8 cellular contexts compared by ENCODE assay signal in the genomic region with DNA sequence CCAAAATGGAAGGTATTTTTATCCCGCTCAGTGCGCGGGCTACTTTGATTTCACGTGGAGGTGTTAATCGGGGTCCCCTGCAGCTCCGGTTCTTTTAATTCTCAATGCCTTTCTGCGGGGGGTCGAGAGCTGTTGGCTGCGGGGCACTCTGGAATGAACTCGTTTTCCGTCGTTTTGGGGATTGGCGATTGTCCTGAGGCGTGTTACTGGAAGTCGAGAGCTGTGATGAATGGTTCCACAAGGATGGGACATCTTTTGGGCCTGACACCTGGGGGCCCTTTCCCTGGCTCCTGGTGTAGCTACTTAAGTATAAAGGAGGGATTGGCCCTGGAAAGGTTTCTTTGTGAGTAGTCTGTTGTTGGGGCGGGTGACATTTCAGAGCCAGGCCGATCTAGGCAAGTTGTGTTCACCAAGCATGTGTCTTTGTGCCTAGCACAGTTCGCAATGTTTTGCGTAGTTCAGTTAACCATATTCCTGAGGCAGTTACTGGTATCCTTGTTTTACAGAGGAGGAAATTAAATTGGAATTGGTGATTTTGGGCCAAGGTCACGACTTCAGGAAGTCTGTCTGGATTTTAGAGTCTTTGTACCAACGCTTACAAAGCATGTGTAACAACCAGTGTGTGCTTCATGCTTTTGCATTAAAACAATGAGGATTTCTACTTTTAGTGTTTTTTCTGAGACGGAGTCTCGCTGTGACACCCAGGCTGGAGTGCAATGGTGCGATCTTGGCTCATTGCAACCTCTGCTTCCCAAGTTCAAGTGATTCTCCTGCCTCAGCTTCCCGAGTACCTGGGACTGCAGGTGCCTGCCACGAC. TPM values are rescaled to one million over a fixed set of nuclear protein-coding genes. Genes with fewer than 3 reads are reported as not detected.
DNase-seq lines count a peak whose midpoint lies in the region; ATAC-seq and TF ChIP-seq lines count a peak whose summit lies in the region.

No MANE protein-coding gene starts in this region.

- peak overlapping the region; percentile 98 for H3K9ac ChIP-seq in SK-N-SH
- peak overlapping the region; percentile 100 for H3K9ac ChIP-seq in iPS-18a (ENCODE audit: low read length)

- WGBS in SK-N-SH (ENCODE audit: low lambda C conversion rate), result 0% methylated on average over 21 of the region's 26 CpGs

- no peaks in the 10 kb centered on the region for H3K9me2 ChIP-seq in SK-N-SH

- peaks cover 38% of the 10 kb centered on the region for H3K79me2 ChIP-seq in SK-N-SH (ENCODE audit: insufficient read depth)

- DNase-seq in SK-N-SH, result no peak
- peak; percentile 79 for DNase-seq in activated CD8-positive, alpha-beta memory T cell treated with anti-CD3 and anti-CD28 coated beads, Interleukin-2, amount 50 U/mL, for 48 hours
- peak in 1 of 49 donors; percentile 40 for DNase-seq in substantia nigra (lab: John Stamatoyannopoulos, UW)
- no peak for DNase-seq in ACHN
- no peak for DNase-seq in nucleus accumbens (lab: John Stamatoyannopoulos, UW)

- no peak for TF ChIP-seq CTCF in SK-N-SH (IDR thresholded peaks at IDR 0.05)

- TF ChIP-seq EP300 in SK-N-SH (IDR thresholded peaks at IDR 0.05; ENCODE audit: borderline replicate concordance in 1 of 2, low read depth in 1 of 2, low read length in 1 of 2), result no peak

- peak overlapping the region; percentile 86 to 92 for H3K4me3 ChIP-seq in SK-N-SH (ENCODE audit: low read depth in 2 of 2, low read length in 1 of 2)
- H3K4me3 ChIP-seq in iPS-18a (ENCODE audit: low read length), result peak overlapping the region; percentile 93

- no peaks in the 10 kb centered on the region for H3K9me3 ChIP-seq in SK-N-SH
- H3K9me3 ChIP-seq in iPS-18a (ENCODE audit: control insufficient read depth, low read depth, low read length), result no peaks in the 10 kb centered on the region

- H3K27ac ChIP-seq in SK-N-SH (ENCODE audit: low read depth in 2 of 2, low read length in 1 of 2), result peak overlapping the region; percentile 80 to 88
- H3K27ac ChIP-seq in iPS-18a (ENCODE audit: low read length), result peak overlapping the region; percentile 95
- peak overlapping the region; percentile 93 for H3K27ac ChIP-seq in substantia nigra (ENCODE audit: low read depth, low read length, poor library complexity, severe bottlenecking)

- peaks cover 0 to 21% of the 10 kb centered on the region in 2 experiments; a peak in 1 of 4 replicates for H3K4me1 ChIP-seq in SK-N-SH (ENCODE audit: control insufficient read depth in 1 of 2, insufficient read depth in 2 of 2, low read depth in 1 of 2, low read length in 1 of 2)
- H3K4me1 ChIP-seq in iPS-18a (ENCODE audit: control insufficient read depth, low read depth, low read length), result no peaks in the 10 kb centered on the region

- H3K27me3 ChIP-seq in SK-N-SH (ENCODE audit: insufficient read depth) (no peaks in the 10 kb centered on the region), iPS-18a (ENCODE audit: control insufficient read depth, insufficient read depth, low read length) (no peaks in the 10 kb centered on the region)

- no peak; the same call in 2 of the 3 replicates for ATAC-seq in SK-N-SH treated with all-trans-retinoic acid at 6 μM for 48 hours
- no peak for ATAC-seq in HG03354 (IDR thresholded peaks at IDR 0.05; ENCODE audit: poor library complexity, severe bottlenecking, unreplicated experiment)

- peaks cover 51% of the 10 kb centered on the region for H3F3A ChIP-seq in SK-N-SH (replicated peaks; ENCODE audit: insufficient read depth)

- no peak for TF ChIP-seq RAD21 in SK-N-SH (IDR thresholded peaks at IDR 0.05; ENCODE audit: low read length)

- in situ Hi-C loops in ACHN (cut with HindIII; ENCODE audit: low pct_ligation_motif_present, low pct_unique_long_range_greater_than_20kb, low sequenced_read_pairs), result no loop called here

- no peak overlapping the region for H2AFZ ChIP-seq in SK-N-SH (ENCODE audit: low read depth)

- POLR2A ChIA-PET in SK-N-SH (lab: Yijun Ruan, JAX), result interaction anchor here (0.6 to 1.1 kb wide), 5 partner anchors 8 to 112 kb away, joined by 3 to 6 read pairs (median 4); partner anchors contain the start of gene RPS11

- peak overlapping the region; percentile 92 for H3K4me2 ChIP-seq in SK-N-SH

- H4K20me1 ChIP-seq in SK-N-SH (ENCODE audit: insufficient read depth), result peaks cover 32% of the 10 kb centered on the region

- CTCF ChIA-PET in SK-N-SH (lab: Yijun Ruan, JAX), result interaction anchor here (0.7 to 3.4 kb wide), 8 partner anchors 9 to 82 kb away, joined by 3 to 12 read pairs (median 4); no protein-coding TSS in a partner anchor

- H3K36me3 ChIP-seq in SK-N-SH (replicated peaks in 1 of 2; ENCODE audit: control insufficient read depth in 1 of 2, insufficient read depth in 2 of 2, low read length in 1 of 2) (peaks cover 36 to 48% of the 10 kb centered on the region in 2 experiments), iPS-18a (ENCODE audit: control insufficient read depth, low read depth, low read length) (peaks cover 47% of the 10 kb centered on the region)

TF ChIP-seq in SK-N-SH, 30 proteins besides CTCF, POLR2A, EP300 and RAD21:
- TF ChIP-seq EZH2phosphoT487 (IDR thresholded peaks at IDR 0.05; ENCODE audit: borderline replicate concordance, low read depth) (no peak), POLR2AphosphoS5 (IDR thresholded peaks at IDR 0.05; ENCODE audit: low read depth, low read length) (peak; percentile 34; the same call in 1 of the 2 replicates), ZBTB33 (IDR thresholded peaks at IDR 0.05; ENCODE audit: borderline replicate concordance, low read depth) (no peak)

TF ChIP-seq in SK-N-SH treated with all-trans-retinoic acid at 6 μM for 48 hours, 23 proteins besides CTCF, POLR2A, EP300 and RAD21 (continues in another document):
- TF ChIP-seq OSR1 (CRISPR knock-in tag; IDR thresholded peaks at IDR 0.05) (no peak), TCF4 (CRISPR knock-in tag; IDR thresholded peaks at IDR 0.05; ENCODE audit: borderline replicate concordance) (no peak), RARB (CRISPR knock-in tag; IDR thresholded peaks at IDR 0.05) (no peak), ZNF565 (CRISPR knock-in tag; conservative IDR thresholded peaks at IDR 0.05; ENCODE audit: low read depth) (no peak), ZNF70 (CRISPR knock-in tag; IDR thresholded peaks at IDR 0.05) (no peak), PPARA (CRISPR knock-in tag; IDR thresholded peaks at IDR 0.05; ENCODE audit: borderline replicate concordance) (no peak), SNAI2 (CRISPR knock-in tag; IDR thresholded peaks at IDR 0.05) (no peak), ARNTL (CRISPR knock-in tag; IDR thresholded peaks at IDR 0.05; ENCODE audit: borderline replicate concordance, low read depth) (no peak), CREB5 (CRISPR knock-in tag; IDR thresholded peaks at IDR 0.05; ENCODE audit: low read depth) (no peak), ZFP30 (CRISPR knock-in tag; IDR thresholded peaks at IDR 0.05) (no peak), ZNF8 (CRISPR knock-in tag; IDR thresholded peaks at IDR 0.05) (no peak), TOX (CRISPR knock-in tag; IDR thresholded peaks at IDR 0.05; ENCODE audit: borderline replicate concordance) (no peak), ZC3H10 (CRISPR knock-in tag; IDR thresholded peaks at IDR 0.05) (no peak), ESRRG (CRISPR knock-in tag; IDR thresholded peaks at IDR 0.05) (no peak), ZFP3 (CRISPR knock-in tag; IDR thresholded peaks at IDR 0.05) (no peak), BACH2 (CRISPR knock-in tag; IDR thresholded peaks at IDR 0.05; ENCODE audit: borderline replicate concordance) (no peak)
- TF ChIP-seq, protein P1, sequence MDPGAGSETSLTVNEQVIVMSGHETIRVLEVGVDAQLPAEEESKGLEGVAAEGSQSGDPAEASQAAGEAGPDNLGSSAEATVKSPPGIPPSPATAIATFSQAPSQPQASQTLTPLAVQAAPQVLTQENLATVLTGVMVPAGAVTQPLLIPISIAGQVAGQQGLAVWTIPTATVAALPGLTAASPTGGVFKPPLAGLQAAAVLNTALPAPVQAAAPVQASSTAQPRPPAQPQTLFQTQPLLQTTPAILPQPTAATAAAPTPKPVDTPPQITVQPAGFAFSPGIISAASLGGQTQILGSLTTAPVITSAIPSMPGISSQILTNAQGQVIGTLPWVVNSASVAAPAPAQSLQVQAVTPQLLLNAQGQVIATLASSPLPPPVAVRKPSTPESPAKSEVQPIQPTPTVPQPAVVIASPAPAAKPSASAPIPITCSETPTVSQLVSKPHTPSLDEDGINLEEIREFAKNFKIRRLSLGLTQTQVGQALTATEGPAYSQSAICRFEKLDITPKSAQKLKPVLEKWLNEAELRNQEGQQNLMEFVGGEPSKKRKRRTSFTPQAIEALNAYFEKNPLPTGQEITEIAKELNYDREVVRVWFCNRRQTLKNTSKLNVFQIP (CRISPR knock-in tag; IDR thresholded peaks at IDR 0.05; ENCODE audit: borderline replicate concordance, low read depth), result no peak

RNA-seq across cellular contexts. Expression of gene RPL13A, which starts 0.8 kb away (rescaled TPM):
- polyA plus RNA-seq in SK-N-SH (2012; rRNA removed), result 2,604 and 2,748 TPM in 2 replicates
- 2,326 and 2,436 TPM in 2 replicates for polyA plus RNA-seq in SK-N-SH (2012; cell fraction: cytosol; rRNA removed)
- polyA plus RNA-seq in SK-N-SH (2012; cell fraction: nucleus; rRNA removed), result 1,109 and 1,392 TPM in 2 replicates

RNA-seq across cellular contexts. Expression of gene RPS11, which starts 8.0 kb away (rescaled TPM):
- 6,915 and 7,579 TPM in 2 replicates for polyA plus RNA-seq in SK-N-SH (2012; rRNA removed)
- polyA plus RNA-seq in SK-N-SH (2012; cell fraction: cytosol; rRNA removed), result 7,077 and 7,731 TPM in 2 replicates
- polyA plus RNA-seq in SK-N-SH (2012; cell fraction: nucleus; rRNA removed), result 2,096 and 3,427 TPM in 2 replicates

RNA-seq across cellular contexts. Expression of gene FLT3LG, which starts 14.2 kb away (rescaled TPM):
- polyA plus RNA-seq in SK-N-SH (2012; rRNA removed), result 4.0 and 6.4 TPM in 2 replicates
- polyA plus RNA-seq in SK-N-SH (2012; cell fraction: cytosol; rRNA removed), result 2.0 and 3.1 TPM in 2 replicates
- 6.6 and 7.5 TPM in 2 replicates for polyA plus RNA-seq in SK-N-SH (2012; cell fraction: nucleus; rRNA removed)

RNA-seq across cellular contexts. Expression of gene FCGRT, which starts 24.2 kb away (rescaled TPM):
- polyA plus RNA-seq in SK-N-SH (2012; rRNA removed), result 75.3 and 91.4 TPM in 2 replicates
- 41.3 and 62.1 TPM in 2 replicates for polyA plus RNA-seq in SK-N-SH (2012; cell fraction: cytosol; rRNA removed)
- polyA plus RNA-seq in SK-N-SH (2012; cell fraction: nucleus; rRNA removed), result 108 and 132 TPM in 2 replicates

RNA-seq across cellular contexts. Expression of gene ALDH16A1, which starts 35.2 kb away (rescaled TPM):
- 13.6 and 15.7 TPM in 2 replicates for polyA plus RNA-seq in SK-N-SH (2012; rRNA removed)
- polyA plus RNA-seq in SK-N-SH (2012; cell fraction: cytosol; rRNA removed), result 4.0 and 10.0 TPM in 2 replicates
- polyA plus RNA-seq in SK-N-SH (2012; cell fraction: nucleus; rRNA removed), result 44.6 and 65.5 TPM in 2 replicates
